In the genomic region with DNA sequence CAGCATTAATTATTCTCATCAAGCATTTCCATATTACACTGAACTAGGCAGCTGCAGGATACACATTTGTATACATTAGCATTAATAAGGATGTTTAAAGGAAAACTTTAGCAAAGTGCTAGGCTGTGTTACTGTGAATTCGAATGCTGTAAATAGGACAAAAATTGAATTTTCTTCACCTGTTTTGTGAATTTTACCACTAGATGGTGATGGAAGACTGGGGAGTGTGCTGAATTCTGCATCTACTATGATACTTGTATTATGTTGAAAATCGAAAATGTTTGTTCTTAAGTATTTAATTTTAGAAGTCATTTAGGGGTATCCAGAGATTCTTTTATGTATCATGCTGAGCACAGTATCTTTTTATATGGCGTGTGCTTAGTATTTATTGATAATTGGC, we compare ENCODE assay signal across 8 cellular contexts. TPM values are rescaled to one million over a fixed set of nuclear protein-coding genes. Genes with fewer than 3 reads are reported as not detected.
A peak's percentile ranks its signal among the peaks of the same experiment; 100 is the strongest.
DNase-seq lines count a peak whose midpoint lies in the region; ATAC-seq and TF ChIP-seq lines count a peak whose summit lies in the region.

No MANE protein-coding gene starts in this region.

- no peaks in the 10 kb centered on the region for H3K79me2 ChIP-seq in PC-9 (ENCODE audit: low read depth)

- POLR2A ChIA-PET in PC-9 (lab: Charles Lee; ENCODE audit: unreplicated experiment): interaction anchor here (0.7 kb wide), 1 partner anchor 1831 kb away, joined by 9 read pairs; no protein-coding TSS in a partner anchor

- no peaks in the 10 kb centered on the region for H3K9me2 ChIP-seq in PC-9 (ENCODE audit: insufficient read depth)

- no peaks in the 10 kb centered on the region for H3K36me3 Mint-ChIP-seq in activated naive CD4-positive, alpha-beta T cell treated with anti-CD3 and anti-CD28 coated beads, Interleukin-2, amount 10 ng/mL, durations not matched to agents 7 days and 5 days

- no peak overlapping the region for H3K4me3 Mint-ChIP-seq in activated naive CD4-positive, alpha-beta T cell treated with anti-CD3 and anti-CD28 coated beads, Interleukin-2, amount 10 ng/mL, durations not matched to agents 7 days and 5 days

- H3F3A ChIP-seq in PC-9 (ENCODE audit: insufficient read depth, low read depth): no peaks in the 10 kb centered on the region

- ATAC-seq in Right ventricle myocardium inferior: no peak
- ATAC-seq in HG02981 (IDR thresholded peaks at IDR 0.05; ENCODE audit: unreplicated experiment): no peak

- H3K4me2 ChIP-seq in PC-9: no peak overlapping the region

- peaks cover 2% of the 10 kb centered on the region for H3K4me1 Mint-ChIP-seq in activated naive CD4-positive, alpha-beta T cell treated with anti-CD3 and anti-CD28 coated beads, Interleukin-2, amount 10 ng/mL, durations not matched to agents 7 days and 5 days

- H3K9me3 ChIP-seq in left ventricle myocardium inferior (replicated peaks) (no peaks in the 10 kb centered on the region), PC-9 (ENCODE audit: insufficient read depth, low read depth) (no peaks in the 10 kb centered on the region)

- no peak overlapping the region for H3K27ac Mint-ChIP-seq in activated naive CD4-positive, alpha-beta T cell treated with anti-CD3 and anti-CD28 coated beads, Interleukin-2, amount 10 ng/mL, durations not matched to agents 7 days and 5 days

- no peak for DNase-seq in left ventricle myocardium inferior
- no peak for DNase-seq in Right ventricle myocardium inferior (ENCODE audit: missing footprints)
- peak in 1 of 2 experiments; percentile 46 for DNase-seq in PC-9
- DNase-seq in fibroblast of the conjunctiva (ENCODE audit: low read depth): peak; percentile 29
- DNase-seq in DMS79 (lab: John Stamatoyannopoulos, UW): no peak
- DNase-seq in activated naive CD4-positive, alpha-beta T cell treated with anti-CD3 and anti-CD28 coated beads, Interleukin-2, amount 10 ng/mL, durations not matched to agents 7 days and 5 days: no peak
- DNase-seq in COLO668 (lab: John Stamatoyannopoulos, UW; ENCODE audit: unreplicated experiment): no peak

- H3K9me3 Mint-ChIP-seq in activated naive CD4-positive, alpha-beta T cell treated with anti-CD3 and anti-CD28 coated beads, Interleukin-2, amount 10 ng/mL, durations not matched to agents 7 days and 5 days: no peaks in the 10 kb centered on the region

- H3K36me3 ChIP-seq in left ventricle myocardium inferior (no peaks in the 10 kb centered on the region), PC-9 (ENCODE audit: low read depth) (no peaks in the 10 kb centered on the region)

- CTCF ChIA-PET in PC-9 (lab: Charles Lee): interaction anchor here (0.7 kb wide), 1 partner anchor 710 kb away, joined by 4 read pairs; no protein-coding TSS in a partner anchor
- CTCF ChIA-PET in activated naive CD4-positive, alpha-beta T cell treated with anti-CD3 and anti-CD28 coated beads, Interleukin-2, amount 10 ng/mL, durations not matched to agents 7 days and 5 days (lab: Charles Lee): interaction anchor here (1.5 kb wide), 1 partner anchor 128 kb away, joined by 4 read pairs; no protein-coding TSS in a partner anchor

- H3K27me3 Mint-ChIP-seq in activated naive CD4-positive, alpha-beta T cell treated with anti-CD3 and anti-CD28 coated beads, Interleukin-2, amount 10 ng/mL, durations not matched to agents 7 days and 5 days: peaks cover 10% of the 10 kb centered on the region

- H3K4me3 ChIP-seq in left ventricle myocardium inferior: no peak overlapping the region
- H3K4me3 ChIP-seq in PC-9: no peak overlapping the region

- H3K27me3 ChIP-seq in left ventricle myocardium inferior (ENCODE audit: low read depth) (peaks cover 8% of the 10 kb centered on the region), PC-9 (ENCODE audit: insufficient read depth, low read depth) (no peaks in the 10 kb centered on the region)

- intact Hi-C loops in left ventricle myocardium inferior (cut with micrococcal nuclease): no loop called here
- intact Hi-C loops in Right ventricle myocardium inferior (cut with DNase I): no loop called here
- intact Hi-C loops in PC-9 (cut with micrococcal nuclease; ENCODE audit: unreplicated experiment): loop anchor here (1.0 to 10.0 kb wide), 7 partner anchors 36 to 1284 kb away; partner anchors contain the start of gene IGSF10

- H3K27ac ChIP-seq in left ventricle myocardium inferior (replicated peaks) (no peak overlapping the region), PC-9 (no peak overlapping the region)

- BruUV-seq in PC-9 (replicated peaks; lab: Mats Ljungman, UMichigan): no TSS peak

- H2AFZ ChIP-seq in PC-9: no peak overlapping the region

- TF ChIP-seq CTCF in left ventricle myocardium inferior (IDR thresholded peaks at IDR 0.05; ENCODE audit: borderline replicate concordance) (peak; percentile 34), PC-9 (conservative IDR thresholded peaks at IDR 0.05) (peak; percentile 88)

- H4K20me1 ChIP-seq in PC-9 (ENCODE audit: insufficient read depth): no peaks in the 10 kb centered on the region

- no peaks in the 10 kb centered on the region for H3K4me1 ChIP-seq in left ventricle myocardium inferior
- no peaks in the 10 kb centered on the region for H3K4me1 ChIP-seq in PC-9 (replicated peaks; ENCODE audit: insufficient read depth)

RNA-seq across cellular contexts. Expression of gene P2RY14, which starts 12.3 kb away (rescaled TPM):
- 2.9 TPM for total RNA-seq in left ventricle myocardium inferior
- 3.9 TPM for total RNA-seq in Right ventricle myocardium inferior
- not detected in 2 replicates for total RNA-seq in PC-9 (2021)

RNA-seq across cellular contexts. Expression of gene GPR87, which starts 25.9 kb away (rescaled TPM):
- not detected for total RNA-seq in left ventricle myocardium inferior
- total RNA-seq in Right ventricle myocardium inferior: not detected
- total RNA-seq in PC-9 (2021): 9.0 and 15.5 TPM in 2 replicates

RNA-seq across cellular contexts. Expression of gene P2RY13, which starts 38.7 kb away (rescaled TPM):
- total RNA-seq in left ventricle myocardium inferior (0.96 TPM), Right ventricle myocardium inferior (1.0 TPM), PC-9 (2021) (not detected in 2 replicates)

Comparison
In these comparisons a context has a peak if more than half of its experiments do, and no peak if none do; other contexts are left out.
1. RNA of gene GPR87, which starts 25.9 kb away (total RNA-seq): 9.0 to 15.5 TPM in PC-9; not detected in left ventricle myocardium inferior (single experiment) and not detected in Right ventricle myocardium inferior (single experiment); every median in the first group is over 10 times any median in the second.